Comparison of ENCODE assay signal across 8 cellular contexts in the genomic region with DNA sequence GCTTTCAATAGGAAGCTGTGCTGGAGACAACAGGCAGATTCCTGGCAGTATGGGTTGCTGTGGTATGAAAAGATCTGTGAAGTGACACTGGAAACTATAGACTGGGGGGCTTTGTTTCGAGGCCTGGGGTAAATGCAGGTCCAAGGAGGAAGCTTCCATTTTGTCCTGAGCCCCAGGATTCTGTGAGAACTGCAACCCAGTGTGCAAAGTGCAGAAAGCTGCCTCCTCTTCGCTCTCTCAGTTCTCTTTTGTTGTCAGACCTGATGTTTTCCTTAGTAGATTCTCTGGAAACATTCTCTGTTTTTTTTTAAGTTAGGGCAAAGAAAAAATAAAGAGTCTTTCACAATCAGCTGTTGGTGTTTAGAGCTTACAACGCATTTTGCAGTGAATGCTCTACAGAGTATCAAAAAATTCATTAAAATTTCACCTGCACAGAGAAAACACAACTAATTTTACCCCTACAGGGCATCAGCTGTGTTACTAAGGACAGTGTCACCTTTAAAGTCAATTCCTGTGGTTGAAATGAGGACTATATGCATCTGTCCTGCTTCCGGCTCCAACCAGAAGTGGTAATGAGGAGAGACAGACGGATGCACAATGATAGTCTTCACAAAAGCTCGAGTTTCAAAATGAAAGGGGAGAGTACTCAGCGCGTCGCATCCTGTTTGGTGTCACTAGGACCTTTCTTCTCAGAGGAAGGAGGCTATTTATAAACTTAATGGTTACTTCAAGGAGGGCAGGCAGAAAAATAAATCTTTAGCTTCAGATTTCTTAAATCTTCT.
A peak's percentile ranks its signal among the peaks of the same experiment; 100 is the strongest.
DNase-seq lines count a peak whose midpoint lies in the region; ATAC-seq and TF ChIP-seq lines count a peak whose summit lies in the region.

No MANE protein-coding gene starts in this region.

- H3K9me3 Mint-ChIP-seq in activated T-helper 1 cell treated with anti-CD3 and anti-CD28 coated beads, Interleukin-12 subunit alpha, Interleukin-12 subunit beta, Interleukin-2, Interleukin-4 antibody, amounts not matched to agents 30 ng/mL and 10 ng/mL and 1 ng/mL, durations not matched to agents 14 hours and 24 hours and 36 hours = no peaks in the 10 kb centered on the region
- no peaks in the 10 kb centered on the region for H3K9me3 Mint-ChIP-seq in natural killer cell treated with Interleukin-12 subunit alpha and Interleukin-12 subunit beta and Interleukin-15 and Interleukin-18, amount 100 ng/mL, for 72 hours

- no peak for TF ChIP-seq CTCF in GM13977 (IDR thresholded peaks at IDR 0.05; ENCODE audit: extremely low read depth, insufficient read depth, missing control alignments)

- H3K27me3 Mint-ChIP-seq in activated T-helper 1 cell treated with anti-CD3 and anti-CD28 coated beads, Interleukin-12 subunit alpha, Interleukin-12 subunit beta, Interleukin-2, Interleukin-4 antibody, amounts not matched to agents 30 ng/mL and 10 ng/mL and 1 ng/mL, durations not matched to agents 14 hours and 24 hours and 36 hours (ENCODE audit: insufficient read depth) = peaks cover 2% of the 10 kb centered on the region
- no peaks in the 10 kb centered on the region for H3K27me3 Mint-ChIP-seq in natural killer cell treated with Interleukin-12 subunit alpha and Interleukin-12 subunit beta and Interleukin-15 and Interleukin-18, amount 100 ng/mL, for 72 hours

- peaks cover 6% of the 10 kb centered on the region for H3K36me3 Mint-ChIP-seq in activated T-helper 1 cell treated with anti-CD3 and anti-CD28 coated beads, Interleukin-12 subunit alpha, Interleukin-12 subunit beta, Interleukin-2, Interleukin-4 antibody, amounts not matched to agents 30 ng/mL and 10 ng/mL and 1 ng/mL, durations not matched to agents 14 hours and 24 hours and 36 hours (ENCODE audit: low read depth)
- no peaks in the 10 kb centered on the region for H3K36me3 Mint-ChIP-seq in natural killer cell treated with Interleukin-12 subunit alpha and Interleukin-12 subunit beta and Interleukin-15 and Interleukin-18, amount 100 ng/mL, for 72 hours

- peak; percentile 57 for DNase-seq in GM13977 (ENCODE audit: low spot score)
- DNase-seq in KG1 (lab: John Stamatoyannopoulos, UW) = peak; percentile 61
- peak; percentile 63 for DNase-seq in activated T-helper 1 cell treated with anti-CD3 and anti-CD28 coated beads, Interleukin-12 subunit alpha, Interleukin-12 subunit beta, Interleukin-2, Interleukin-4 antibody, amounts not matched to agents 30 ng/mL and 10 ng/mL and 1 ng/mL, durations not matched to agents 14 hours and 24 hours and 36 hours (ENCODE audit: low spot score)
- DNase-seq in natural killer cell treated with Interleukin-12 subunit alpha and Interleukin-12 subunit beta and Interleukin-15 and Interleukin-18, amount 100 ng/mL, for 72 hours (ENCODE audit: low spot score) = peak; percentile 63
- DNase-seq in NCI-H82 treated with DMSO at 0.1 percent for 48 hours (lab: John Stamatoyannopoulos, UW; ENCODE audit: unreplicated experiment) = no peak
- DNase-seq in OCI-M2 (lab: John Stamatoyannopoulos, UW; ENCODE audit: unreplicated experiment) = no peak
- no peak for DNase-seq in HuH-7.5 (ENCODE audit: low spot score)

- peaks cover 46% of the 10 kb centered on the region for H3K4me1 Mint-ChIP-seq in activated T-helper 1 cell treated with anti-CD3 and anti-CD28 coated beads, Interleukin-12 subunit alpha, Interleukin-12 subunit beta, Interleukin-2, Interleukin-4 antibody, amounts not matched to agents 30 ng/mL and 10 ng/mL and 1 ng/mL, durations not matched to agents 14 hours and 24 hours and 36 hours (ENCODE audit: low read depth)
- peaks cover 26 to 33% of the 10 kb centered on the region in 2 donors for H3K4me1 Mint-ChIP-seq in natural killer cell treated with Interleukin-12 subunit alpha and Interleukin-12 subunit beta and Interleukin-15 and Interleukin-18, amount 100 ng/mL, for 72 hours (ENCODE audit: low read depth in 2 of 2)

- intact Hi-C loops in activated T-helper 1 cell treated with anti-CD3 and anti-CD28 coated beads, Interleukin-12 subunit alpha, Interleukin-12 subunit beta, Interleukin-2, Interleukin-4 antibody, amounts not matched to agents 30 ng/mL and 10 ng/mL and 1 ng/mL, durations not matched to agents 14 hours and 24 hours and 36 hours (cut with micrococcal nuclease) = loop anchor here (1.0 to 10.0 kb wide), 6 partner anchors 25 to 399 kb away; a partner anchor contains a TSS

- ATAC-seq in GM21515 (IDR thresholded peaks at IDR 0.05; ENCODE audit: unreplicated experiment) = peak; percentile 93
- peak; percentile 95 to 98 for ATAC-seq in natural killer cell treated with Interleukin-12 subunit alpha and Interleukin-12 subunit beta and Interleukin-15 and Interleukin-18, amount 100 ng/mL, for 72 hours

- peak overlapping the region; percentile 45 for H3K4me3 Mint-ChIP-seq in activated T-helper 1 cell treated with anti-CD3 and anti-CD28 coated beads, Interleukin-12 subunit alpha, Interleukin-12 subunit beta, Interleukin-2, Interleukin-4 antibody, amounts not matched to agents 30 ng/mL and 10 ng/mL and 1 ng/mL, durations not matched to agents 14 hours and 24 hours and 36 hours
- H3K4me3 Mint-ChIP-seq in natural killer cell treated with Interleukin-12 subunit alpha and Interleukin-12 subunit beta and Interleukin-15 and Interleukin-18, amount 100 ng/mL, for 72 hours = peak overlapping the region; percentile 82

- in situ Hi-C loops in GM13977 (cut with MboI; ENCODE audit: low pct_unique_long_range_greater_than_20kb, low sequenced_read_pairs, unreplicated experiment) = no loop called here

- H3K27ac Mint-ChIP-seq in activated T-helper 1 cell treated with anti-CD3 and anti-CD28 coated beads, Interleukin-12 subunit alpha, Interleukin-12 subunit beta, Interleukin-2, Interleukin-4 antibody, amounts not matched to agents 30 ng/mL and 10 ng/mL and 1 ng/mL, durations not matched to agents 14 hours and 24 hours and 36 hours = peak overlapping the region; percentile 83
- H3K27ac Mint-ChIP-seq in natural killer cell treated with Interleukin-12 subunit alpha and Interleukin-12 subunit beta and Interleukin-15 and Interleukin-18, amount 100 ng/mL, for 72 hours = peak overlapping the region; percentile 90 to 98

Comparison
In these comparisons a context has a peak if more than half of its experiments do, and no peak if none do; other contexts are left out.
1. DNase-seq: peak in GM13977 (single experiment), KG1 (single experiment), activated T-helper 1 cell treated with anti-CD3 and anti-CD28 coated beads, Interleukin-12 subunit alpha, Interleukin-12 subunit beta, Interleukin-2, Interleukin-4 antibody, amounts not matched to agents 30 ng/mL and 10 ng/mL and 1 ng/mL, durations not matched to agents 14 hours and 24 hours and 36 hours (single experiment) and natural killer cell treated with Interleukin-12 subunit alpha and Interleukin-12 subunit beta and Interleukin-15 and Interleukin-18, amount 100 ng/mL, for 72 hours (single experiment); none in NCI-H82 treated with DMSO at 0.1 percent for 48 hours (single experiment), OCI-M2 (single experiment) and HuH-7.5 (single experiment).